ENCODE assay signal across 7 cellular contexts in genomic region chr1:204074274-204075115, GRCh38. TPM values are rescaled to one million over a fixed set of nuclear protein-coding genes. Genes with fewer than 3 reads are reported as not detected.
DNase-seq lines count a peak whose midpoint lies in the region; TF ChIP-seq lines count a peak whose summit lies in the region.

No MANE protein-coding gene starts in this region.

- peaks cover 7% of the 10 kb centered on the region for H3K27me3 Mint-ChIP-seq in progenitor cell of endocrine pancreas

- H3K27ac Mint-ChIP-seq in progenitor cell of endocrine pancreas = peak overlapping the region; percentile 94

- peaks cover 32% of the 10 kb centered on the region for H3K4me1 Mint-ChIP-seq in progenitor cell of endocrine pancreas (ENCODE audit: low read depth)

- peak overlapping the region; percentile 59 for H3K4me3 ChIP-seq in astrocyte of the spinal cord (ENCODE audit: low read depth, low read length)

- DNase-seq in EL = peak; percentile 72
- DNase-seq in NCI-H1694 (lab: John Stamatoyannopoulos, UW) = peak; percentile 14
- DNase-seq in astrocyte of the spinal cord (ENCODE audit: low read depth, low spot score) = peak; percentile 59
- DNase-seq in hippocampal formation (lab: John Stamatoyannopoulos, UW) = peak; percentile 45 to 46
- peak; percentile 36 for DNase-seq in progenitor cell of endocrine pancreas (ENCODE audit: low spot score, unreplicated experiment)
- DNase-seq in effector CD8-positive, alpha-beta T cell (lab: John Stamatoyannopoulos, UW) = no peak
- DNase-seq in effector CD4-positive, alpha-beta T cell = no peak

- peak overlapping the region; percentile 96 for H3K4me3 Mint-ChIP-seq in progenitor cell of endocrine pancreas (ENCODE audit: low read depth)

- no peaks in the 10 kb centered on the region for H3K9me3 Mint-ChIP-seq in progenitor cell of endocrine pancreas (ENCODE audit: low read depth)

- TF ChIP-seq CTCF in astrocyte of the spinal cord (IDR thresholded peaks at IDR 0.05; ENCODE audit: low read depth, low read length) (no peak), progenitor cell of endocrine pancreas (IDR thresholded peaks at IDR 0.05; ENCODE audit: unreplicated experiment) (no peak)

- H3K36me3 Mint-ChIP-seq in progenitor cell of endocrine pancreas (ENCODE audit: insufficient read depth) = no peaks in the 10 kb centered on the region

- in situ Hi-C loops in astrocyte of the spinal cord (cut with HindIII; ENCODE audit: low sequenced_read_pairs) = no loop called here

RNA-seq across cellular contexts. Expression of gene SOX13, which starts 1.6 kb away (rescaled TPM):
- 58.2 and 61.6 TPM in 2 replicates for total RNA-seq in progenitor cell of endocrine pancreas

Comparison
In these comparisons a context has a peak if more than half of its experiments do, and no peak if none do; other contexts are left out.
1. DNase-seq: peak in EL (single experiment), NCI-H1694 (single experiment), astrocyte of the spinal cord (single experiment), hippocampal formation (2 of 2) and progenitor cell of endocrine pancreas (single experiment); none in effector CD8-positive, alpha-beta T cell (single experiment) and effector CD4-positive, alpha-beta T cell (single experiment).